ENCODE assay signal across 1 cellular context in genomic region chr5:178196986-178197385, GRCh38.
TF ChIP-seq lines count a peak whose summit lies in the region.

No MANE protein-coding gene starts in this region.

TF ChIP-seq in GM12878, 131 proteins besides CTCF, POLR2A, EP300 and RAD21:
- TF ChIP-seq JUNB (IDR thresholded peaks at IDR 0.05) (no peak), USF1 (IDR thresholded peaks at IDR 0.05; ENCODE audit: borderline replicate concordance, extremely low read length, insufficient read depth, low read depth, low read length) (no peak)
